ENCODE assay signal across 24 cellular contexts in genomic region chr2:222701709-222702108, GRCh38. TPM values are rescaled to one million over a fixed set of nuclear protein-coding genes. Genes with fewer than 3 reads are reported as not detected.
DNase-seq lines count a peak whose midpoint lies in the region; ATAC-seq and TF ChIP-seq lines count a peak whose summit lies in the region.
"Had no signal": no experiment of that assay in that cellular context is flagged by ENCODE, and none has a peak within 500 bp of the region (broad histone marks: within the 10 kb centered on the region; RNA-seq: fewer than 3 reads in every experiment).

No MANE protein-coding gene starts in this region.

- H3K36me3 ChIP-seq in uterus = no peaks in the 10 kb centered on the region
- H3K36me3 ChIP-seq: esophagus muscularis mucosa, prostate gland, spleen, upper lobe of left lung had no signal

- no peak overlapping the region for H3K27ac ChIP-seq in uterus
- H3K27ac ChIP-seq: 22Rv1, C4-2B, esophagus muscularis mucosa, prostate gland, RWPE1, spleen, upper lobe of left lung had no signal

- H3K4me3 ChIP-seq in uterus = no peak overlapping the region
- H3K4me3 ChIP-seq: esophagus muscularis mucosa, prostate gland, spleen, upper lobe of left lung had no signal

- no peaks in the 10 kb centered on the region for H3K4me1 ChIP-seq in uterus
- H3K4me1 ChIP-seq: prostate gland had no signal

- peaks cover 15% of the 10 kb centered on the region for H3K4me1 Mint-ChIP-seq in stimulated activated naive CD8-positive, alpha-beta T cell treated with anti-CD3 and anti-CD28 coated beads, Interleukin-15, amount 100 ng/mL, for 72 hours
- peaks cover 22% of the 10 kb centered on the region for H3K4me1 Mint-ChIP-seq in activated CD8-positive, alpha-beta T cell treated with anti-CD3 and anti-CD28 coated beads, Interleukin-2, amount 10 ng/mL, durations not matched to agents 7 days and 5 days (ENCODE audit: low read depth)

- H3K27me3 ChIP-seq in uterus = peaks cover 0 to 5% of the 10 kb centered on the region in 2 donors
- H3K27me3 ChIP-seq: esophagus muscularis mucosa, upper lobe of left lung had no signal

- intact Hi-C loops in sciatic nerve (cut with DNase I) (no loop called here), uterus (cut with DNase I; ENCODE audit: low total_unique reads) (loop anchor here (10.0 kb wide), 1 partner anchor 203 kb away; no protein-coding TSS in a partner anchor)

- H3K9me3 Mint-ChIP-seq in stimulated activated naive CD8-positive, alpha-beta T cell treated with anti-CD3 and anti-CD28 coated beads, Interleukin-15, amount 100 ng/mL, for 72 hours = no peaks in the 10 kb centered on the region
- no peaks in the 10 kb centered on the region for H3K9me3 Mint-ChIP-seq in activated CD8-positive, alpha-beta T cell treated with anti-CD3 and anti-CD28 coated beads, Interleukin-2, amount 10 ng/mL, durations not matched to agents 7 days and 5 days (ENCODE audit: insufficient read depth)
- H3K9me3 Mint-ChIP-seq: stimulated activated naive B cell treated with anti-CD40 and anti-IgM and Interleukin-4, amounts not matched to agents 10 μg/mL and 1 μg/mL and 100 μg/mL, for 72 hours had no signal

- peaks cover 41% of the 10 kb centered on the region for H3K27me3 Mint-ChIP-seq in stimulated activated naive CD8-positive, alpha-beta T cell treated with anti-CD3 and anti-CD28 coated beads, Interleukin-15, amount 100 ng/mL, for 72 hours
- peaks cover 60% of the 10 kb centered on the region for H3K27me3 Mint-ChIP-seq in activated CD8-positive, alpha-beta T cell treated with anti-CD3 and anti-CD28 coated beads, Interleukin-2, amount 10 ng/mL, durations not matched to agents 7 days and 5 days (ENCODE audit: low read depth)

- POLR2A ChIA-PET in activated CD8-positive, alpha-beta T cell treated with anti-CD3 and anti-CD28 coated beads, Interleukin-2, amount 10 ng/mL, durations not matched to agents 7 days and 5 days (lab: Charles Lee) = no interaction called here

- peak; percentile 13 for DNase-seq in DMS 273 (lab: John Stamatoyannopoulos, UW; ENCODE audit: unreplicated experiment)
- no peak for DNase-seq in DMS 273 treated with DMSO at 0.1 percent for 48 hours (lab: John Stamatoyannopoulos, UW)
- peak in 1 of 2 donors; percentile 33 for DNase-seq in stimulated activated naive CD8-positive, alpha-beta T cell treated with anti-CD3 and anti-CD28 coated beads, Interleukin-15, amount 100 ng/mL, for 72 hours
- no peak for DNase-seq in stimulated activated naive CD8-positive, alpha-beta T cell treated with anti-CD3 and anti-CD28 coated beads, Interleukin-15, Interleukin-2, amounts not matched to agents 100 U/mL and 50 U/mL, for 24 hours
- peak; percentile 69 for DNase-seq in activated CD8-positive, alpha-beta T cell treated with anti-CD3 and anti-CD28 coated beads, Interleukin-2, amount 10 ng/mL, durations not matched to agents 7 days and 5 days
- no peak for DNase-seq in NCI-H446 treated with DMSO at 0.1 percent for 48 hours (lab: John Stamatoyannopoulos, UW)
- DNase-seq in sciatic nerve (ENCODE audit: low spot score) = no peak
- DNase-seq in uterus = no peak
- DNase-seq: DMS79; GOT3; head of caudate nucleus; Kasumi-1; NCI-H1436 treated with DMSO at 0.1 percent for 48 hours; NCI-H524; spleen; stimulated activated naive B cell treated with anti-CD40 and anti-IgM and Interleukin-4, amounts not matched to agents 10 μg/mL and 1 μg/mL and 100 μg/mL, for 72 hours; upper lobe of left lung had no signal

- no peak for TF ChIP-seq POLR2A in uterus (IDR thresholded peaks at IDR 0.05)

- TF ChIP-seq CTCF in uterus (IDR thresholded peaks at IDR 0.05) = no peak

- no peaks in the 10 kb centered on the region for H3K9me3 ChIP-seq in uterus
- H3K9me3 ChIP-seq: esophagus muscularis mucosa, prostate gland, spleen, upper lobe of left lung had no signal

- CTCF ChIA-PET in activated CD8-positive, alpha-beta T cell treated with anti-CD3 and anti-CD28 coated beads, Interleukin-2, amount 10 ng/mL, durations not matched to agents 7 days and 5 days (lab: Charles Lee) = interaction anchor here (1.0 to 1.2 kb wide), 4 partner anchors 11 to 237 kb away, joined by 3 to 9 read pairs (median 4); no protein-coding TSS in a partner anchor

- peak; percentile 97 for ATAC-seq in stimulated activated naive CD8-positive, alpha-beta T cell treated with anti-CD3 and anti-CD28 coated beads, Interleukin-15, amount 100 ng/mL, for 72 hours
- no peak for ATAC-seq in stimulated activated naive CD8-positive, alpha-beta T cell treated with anti-CD3 and anti-CD28 coated beads, Interleukin-15, Interleukin-2, amounts not matched to agents 100 U/mL and 50 U/mL, for 24 hours
- ATAC-seq in activated CD8-positive, alpha-beta T cell treated with anti-CD3 and anti-CD28 coated beads, Interleukin-2, amount 10 ng/mL, durations not matched to agents 7 days and 5 days = peak; percentile 91
- ATAC-seq in sciatic nerve = no peak
- ATAC-seq: stimulated activated naive B cell treated with anti-CD40 and anti-IgM and Interleukin-4, amounts not matched to agents 10 μg/mL and 1 μg/mL and 100 μg/mL, for 72 hours had no signal

- H3K36me3 Mint-ChIP-seq in activated CD8-positive, alpha-beta T cell treated with anti-CD3 and anti-CD28 coated beads, Interleukin-2, amount 10 ng/mL, durations not matched to agents 7 days and 5 days (ENCODE audit: low read depth) = no peaks in the 10 kb centered on the region
- H3K36me3 Mint-ChIP-seq: stimulated activated naive B cell treated with anti-CD40 and anti-IgM and Interleukin-4, amounts not matched to agents 10 μg/mL and 1 μg/mL and 100 μg/mL, for 72 hours had no signal

- peak overlapping the region; percentile 49 to 66 for H3K4me3 Mint-ChIP-seq in stimulated activated naive CD8-positive, alpha-beta T cell treated with anti-CD3 and anti-CD28 coated beads, Interleukin-15, amount 100 ng/mL, for 72 hours
- peak overlapping the region; percentile 57 for H3K4me3 Mint-ChIP-seq in activated CD8-positive, alpha-beta T cell treated with anti-CD3 and anti-CD28 coated beads, Interleukin-2, amount 10 ng/mL, durations not matched to agents 7 days and 5 days
- H3K4me3 Mint-ChIP-seq: stimulated activated naive B cell treated with anti-CD40 and anti-IgM and Interleukin-4, amounts not matched to agents 10 μg/mL and 1 μg/mL and 100 μg/mL, for 72 hours had no signal

- H3K27ac Mint-ChIP-seq in stimulated activated naive CD8-positive, alpha-beta T cell treated with anti-CD3 and anti-CD28 coated beads, Interleukin-15, amount 100 ng/mL, for 72 hours = no peak overlapping the region
- H3K27ac Mint-ChIP-seq in activated CD8-positive, alpha-beta T cell treated with anti-CD3 and anti-CD28 coated beads, Interleukin-2, amount 10 ng/mL, durations not matched to agents 7 days and 5 days = peak overlapping the region; percentile 57

RNA-seq across cellular contexts. Expression of gene MOGAT1, which starts 30.3 kb away (rescaled TPM):
- not detected for total RNA-seq in activated CD8-positive, alpha-beta T cell treated with anti-CD3 and anti-CD28 coated beads, Interleukin-2, amount 10 ng/mL, durations not matched to agents 7 days and 5 days
- 0.45 TPM for total RNA-seq in sciatic nerve
- total RNA-seq in uterus = not detected
- total RNA-seq: bronchial epithelial cell, esophagus muscularis mucosa, lung microvascular endothelial cell, prostate gland, spleen had no signal

RNA-seq across cellular contexts. Expression of gene FARSB, which starts 45.8 kb away (rescaled TPM):
- 10 to 100 TPM; 26.9 to 28.0 TPM for total RNA-seq in activated CD8-positive, alpha-beta T cell treated with anti-CD3 and anti-CD28 coated beads, Interleukin-2, amount 10 ng/mL, durations not matched to agents 7 days and 5 days
- total RNA-seq in sciatic nerve (16.4 TPM), uterus (10 to 100 TPM in 3 of 4 donors, 1 to 10 TPM in 1; 9.4 to 24.1 (median 16.2) TPM)

Comparison
In these comparisons a context has a peak if more than half of its experiments do, and no peak if none do; other contexts are left out.
1. DNase-seq: peak in DMS 273 (single experiment) and activated CD8-positive, alpha-beta T cell treated with anti-CD3 and anti-CD28 coated beads, Interleukin-2, amount 10 ng/mL, durations not matched to agents 7 days and 5 days (single experiment); none in DMS 273 treated with DMSO at 0.1 percent for 48 hours (single experiment), stimulated activated naive CD8-positive, alpha-beta T cell treated with anti-CD3 and anti-CD28 coated beads, Interleukin-15, Interleukin-2, amounts not matched to agents 100 U/mL and 50 U/mL, for 24 hours (single experiment), NCI-H446 treated with DMSO at 0.1 percent for 48 hours (single experiment), sciatic nerve (single experiment) and uterus (0 of 2).
2. ATAC-seq: peak in stimulated activated naive CD8-positive, alpha-beta T cell treated with anti-CD3 and anti-CD28 coated beads, Interleukin-15, amount 100 ng/mL, for 72 hours (single experiment) and activated CD8-positive, alpha-beta T cell treated with anti-CD3 and anti-CD28 coated beads, Interleukin-2, amount 10 ng/mL, durations not matched to agents 7 days and 5 days (single experiment); none in stimulated activated naive CD8-positive, alpha-beta T cell treated with anti-CD3 and anti-CD28 coated beads, Interleukin-15, Interleukin-2, amounts not matched to agents 100 U/mL and 50 U/mL, for 24 hours (single experiment) and sciatic nerve (single experiment).